9 cellular contexts compared by ENCODE assay signal in the genomic region with DNA sequence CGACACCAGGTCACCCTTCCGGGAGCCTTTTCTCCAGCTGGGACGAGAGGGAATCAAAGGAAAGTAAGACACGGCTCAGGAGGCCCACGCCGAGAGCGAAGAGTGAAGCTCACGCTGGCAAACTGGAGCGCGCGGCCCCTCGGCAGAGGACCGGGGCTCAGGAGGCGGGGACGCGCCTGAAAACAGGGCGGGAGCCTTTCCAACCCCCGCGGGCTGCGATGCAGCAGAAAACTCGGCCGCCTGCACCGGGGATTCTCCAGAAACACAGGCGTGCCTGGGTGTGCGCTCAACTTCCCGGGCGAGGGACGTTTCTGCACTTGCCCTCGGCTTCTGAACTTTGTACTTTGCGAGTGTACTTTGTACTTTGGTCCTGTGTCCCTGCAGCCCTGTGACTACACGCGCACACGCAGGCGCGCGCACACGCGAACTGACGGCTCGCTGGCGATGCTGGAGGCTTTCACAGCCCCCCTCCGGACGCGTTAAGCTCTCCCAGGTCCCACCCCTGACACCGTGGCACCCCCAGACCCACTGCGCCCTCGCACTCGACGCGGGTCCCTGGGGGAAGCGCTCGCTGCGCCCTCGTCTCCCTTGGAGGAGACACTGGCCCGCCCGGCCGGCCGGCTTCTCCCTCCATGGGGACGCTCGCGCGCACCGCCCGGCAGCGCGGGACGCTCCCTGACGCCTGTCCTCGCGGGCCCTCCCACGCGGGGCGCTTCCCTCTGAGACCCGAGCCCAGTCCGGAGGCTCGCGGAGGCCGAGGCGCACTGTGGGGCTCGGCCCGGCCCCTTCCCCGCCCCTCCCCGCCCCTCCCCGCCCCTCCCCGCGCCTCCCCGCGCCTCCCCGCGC. TPM values are rescaled to one million over a fixed set of nuclear protein-coding genes. Genes with fewer than 3 reads are reported as not detected.
A peak's percentile ranks its signal among the peaks of the same experiment; 100 is the strongest.
DNase-seq lines count a peak whose midpoint lies in the region; ATAC-seq and TF ChIP-seq lines count a peak whose summit lies in the region.
"Had no signal": no experiment of that assay in that cellular context is flagged by ENCODE, and none has a peak within 500 bp of the region (broad histone marks: within the 10 kb centered on the region; RNA-seq: fewer than 3 reads in every experiment).

No MANE protein-coding gene starts in this region.

- H3K9me3 ChIP-seq in SU-DHL-6 (ENCODE audit: insufficient read depth, low read length), result no peaks in the 10 kb centered on the region
- H3K9me3 ChIP-seq in right cardiac atrium (ENCODE audit: control insufficient read depth, low read length), result no peaks in the 10 kb centered on the region

- H3K36me3 ChIP-seq in SU-DHL-6 (ENCODE audit: low read length), result no peaks in the 10 kb centered on the region

- H3K4me2 ChIP-seq in SU-DHL-6 (ENCODE audit: low read depth, low read length, poor library complexity, severe bottlenecking), result peak overlapping the region; percentile 96

- DNase-seq in CD1c-positive myeloid dendritic cell (ENCODE audit: extremely low spot score), result peak; percentile 96
- no peak for DNase-seq in astrocyte of the cerebellum (ENCODE audit: low read depth)
- peak; percentile 74 to 90 (median 90) for DNase-seq in right cardiac atrium
- peak; percentile 41 to 96 (median 71) for DNase-seq in posterior cingulate gyrus
- DNase-seq in DMS153 treated with DMSO at 0.1 percent for 48 hours (lab: John Stamatoyannopoulos, UW; ENCODE audit: unreplicated experiment), result no peak

- TF ChIP-seq CTCF in SU-DHL-6 (IDR thresholded peaks at IDR 0.05; ENCODE audit: insufficient read depth, low read length, poor library complexity, severe bottlenecking), result no peak
- TF ChIP-seq CTCF in astrocyte of the cerebellum (IDR thresholded peaks at IDR 0.05; ENCODE audit: low read depth, low read length, missing control alignments), result no peak

- H3K4me3 ChIP-seq in SU-DHL-6 (ENCODE audit: insufficient read depth, low read length, poor library complexity, severe bottlenecking) (peak overlapping the region; percentile 76), astrocyte of the cerebellum (ENCODE audit: low read depth, low read length) (peak overlapping the region; percentile 66), right cardiac atrium (ENCODE audit: low read length) (peak overlapping the region; percentile 80)

- H4K20me1 ChIP-seq in SU-DHL-6 (ENCODE audit: low read depth, low read length), result no peaks in the 10 kb centered on the region

- peaks cover 5% of the 10 kb centered on the region for H3F3A ChIP-seq in SU-DHL-6 (ENCODE audit: insufficient read depth)

- in situ Hi-C loops in astrocyte of the cerebellum (cut with HindIII; ENCODE audit: low sequenced_read_pairs), result no loop called here

- no peaks in the 10 kb centered on the region for H3K27me3 ChIP-seq in SU-DHL-6 (ENCODE audit: low read length)
- no peaks in the 10 kb centered on the region for H3K27me3 ChIP-seq in right cardiac atrium (ENCODE audit: control insufficient read depth, insufficient read depth)

- ATAC-seq in GM19372 (IDR thresholded peaks at IDR 0.05; ENCODE audit: low read depth, unreplicated experiment) (peak; percentile 50), HG03521 (IDR thresholded peaks at IDR 0.05; ENCODE audit: unreplicated experiment) (peak; percentile 32), right cardiac atrium (peak; percentile 84 to 88)

- intact Hi-C loops in right cardiac atrium (cut with DNase I) (no loop called here), posterior cingulate gyrus (cut with DNase I) (no loop called here)

- under 1% methylated on average over 80 of the region's 90 CpGs for WGBS in right cardiac atrium

- no peaks in the 10 kb centered on the region for H3K79me2 ChIP-seq in SU-DHL-6 (ENCODE audit: insufficient read depth, low read length)

- H2AFZ ChIP-seq in SU-DHL-6 (ENCODE audit: low read depth, low read length, severe bottlenecking), result peak overlapping the region; percentile 98

- peaks cover 4% of the 10 kb centered on the region for H3K4me1 ChIP-seq in right cardiac atrium (ENCODE audit: control insufficient read depth, insufficient read depth, low read length)

- H3K27ac ChIP-seq in SU-DHL-6 (ENCODE audit: low read depth, low read length), result no peak overlapping the region
- H3K27ac ChIP-seq in right cardiac atrium (ENCODE audit: low read length), result peak overlapping the region; percentile 66

- H3K9ac ChIP-seq in SU-DHL-6 (ENCODE audit: low read length), result peak overlapping the region; percentile 64

- H3K9me2 ChIP-seq in SU-DHL-6 (replicated peaks; ENCODE audit: insufficient read depth, low read length), result no peaks in the 10 kb centered on the region

RNA-seq across cellular contexts. Expression of a gene that starts 0.6 kb away (rescaled TPM):
- total RNA-seq in right cardiac atrium, result 1 to 10 TPM; 2.9 to 3.4 (median 3.2) TPM
- polyA plus RNA-seq in right cardiac atrium, result 2.7 TPM

RNA-seq across cellular contexts. Expression of a gene that starts 5.3 kb away (rescaled TPM):
- 100 to 1,000 TPM in 2 of 4 donors, 10 to 100 TPM in 2; 91.0 to 124 (median 107) TPM for total RNA-seq in right cardiac atrium
- polyA plus RNA-seq in right cardiac atrium, result 177 TPM

RNA-seq across cellular contexts. Expression of a gene that starts 15.5 kb away (rescaled TPM):
- 10 to 100 TPM; 17.2 to 21.7 (median 19.9) TPM for total RNA-seq in right cardiac atrium
- polyA plus RNA-seq in right cardiac atrium, result 25.3 TPM

RNA-seq across cellular contexts. Expression of a gene that starts 20.7 kb away (rescaled TPM):
- total RNA-seq in right cardiac atrium, result 10 to 100 TPM; 19.7 to 25.0 (median 21.8) TPM
- polyA plus RNA-seq in right cardiac atrium, result 26.9 TPM

RNA-seq across cellular contexts. Expression of a gene that starts 31.3 kb away (rescaled TPM):
- total RNA-seq in right cardiac atrium, result not detected
- polyA plus RNA-seq in right cardiac atrium, result not detected
- total RNA-seq: T-helper 2 cell treated with Interferon-gamma antibody and Interleukin-4, amounts not matched to agents 100 ng/mL and 5 ng/mL, for 36 hours had no signal

Comparison
In these comparisons a context has a peak if more than half of its experiments do, and no peak if none do; other contexts are left out.
1. DNase-seq: peak in CD1c-positive myeloid dendritic cell (single experiment), right cardiac atrium (3 of 3) and posterior cingulate gyrus (10 of 10); none in astrocyte of the cerebellum (single experiment) and DMS153 treated with DMSO at 0.1 percent for 48 hours (single experiment).
2. ATAC-seq: peak in every context shown above with its lines; median percentile 86 in right cardiac atrium; 50 in GM19372; 32 in HG03521.
3. Peak in every context shown above with its lines, with median percentiles within 50 percentile points of each other: H3K4me3 ChIP-seq.